1 cellular context compared by ENCODE assay signal in the genomic region with DNA sequence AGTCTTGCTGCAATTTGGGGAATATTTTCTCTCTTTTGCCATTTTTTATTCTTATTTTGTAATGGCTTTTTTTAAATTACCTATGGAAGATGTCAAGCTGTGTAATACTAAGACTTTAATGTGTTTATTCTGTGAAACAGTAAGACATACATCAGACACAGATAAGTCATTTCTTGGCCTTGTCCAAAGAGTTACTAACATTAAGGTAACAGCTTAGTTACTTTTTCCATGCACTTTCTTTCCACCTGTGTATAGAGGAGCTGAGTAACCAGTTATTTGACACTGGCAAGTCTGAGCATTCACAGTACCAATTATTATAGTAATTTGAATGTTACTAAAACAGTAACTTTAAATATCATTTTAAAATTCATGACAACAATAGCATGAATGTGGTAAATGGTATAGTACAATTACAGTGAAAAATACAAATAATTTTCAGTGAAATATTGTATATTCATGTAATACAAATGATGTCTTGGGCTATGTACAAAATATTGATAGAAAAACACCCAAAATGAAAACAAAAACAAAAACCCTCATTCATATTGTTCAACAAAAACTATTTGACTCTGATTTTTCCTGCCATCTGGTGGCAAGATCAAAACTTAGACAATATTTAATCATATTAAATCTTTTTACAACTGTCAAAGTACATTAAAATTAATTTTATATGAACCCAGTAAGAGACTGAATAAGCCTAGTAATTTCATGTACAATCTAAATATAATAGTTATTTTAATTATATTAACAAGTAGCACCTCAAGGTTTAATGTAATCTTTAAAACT.
TF ChIP-seq lines count a peak whose summit lies in the region.

No MANE protein-coding gene starts in this region.

TF ChIP-seq in HCT116, 20 proteins besides CTCF, POLR2A, EP300 and RAD21 (continued from another document):
- TF ChIP-seq ZNF274 (IDR thresholded peaks at IDR 0.05; ENCODE audit: low read depth, low read length) (no peak), EZH2phosphoT487 (IDR thresholded peaks at IDR 0.05; ENCODE audit: borderline replicate concordance) (no peak), ZFX (IDR thresholded peaks at IDR 0.05) (no peak), TCF7L2 (IDR thresholded peaks at IDR 0.05; ENCODE audit: borderline replicate concordance, extremely low read depth, insufficient read depth, insufficient read length) (no peak), FOSL1 (IDR thresholded peaks at IDR 0.05; ENCODE audit: low read depth) (no peak), EGR1 (IDR thresholded peaks at IDR 0.05; ENCODE audit: low read depth) (no peak), EZH2 (IDR thresholded peaks at IDR 0.05) (no peak), CEBPB (IDR thresholded peaks at IDR 0.05; ENCODE audit: low read depth) (no peak), YY1 (IDR thresholded peaks at IDR 0.05; ENCODE audit: extremely low read depth, insufficient replicate concordance, low read depth, low read length) (no peak), JUND (IDR thresholded peaks at IDR 0.05) (no peak)
- TF ChIP-seq, protein P1, sequence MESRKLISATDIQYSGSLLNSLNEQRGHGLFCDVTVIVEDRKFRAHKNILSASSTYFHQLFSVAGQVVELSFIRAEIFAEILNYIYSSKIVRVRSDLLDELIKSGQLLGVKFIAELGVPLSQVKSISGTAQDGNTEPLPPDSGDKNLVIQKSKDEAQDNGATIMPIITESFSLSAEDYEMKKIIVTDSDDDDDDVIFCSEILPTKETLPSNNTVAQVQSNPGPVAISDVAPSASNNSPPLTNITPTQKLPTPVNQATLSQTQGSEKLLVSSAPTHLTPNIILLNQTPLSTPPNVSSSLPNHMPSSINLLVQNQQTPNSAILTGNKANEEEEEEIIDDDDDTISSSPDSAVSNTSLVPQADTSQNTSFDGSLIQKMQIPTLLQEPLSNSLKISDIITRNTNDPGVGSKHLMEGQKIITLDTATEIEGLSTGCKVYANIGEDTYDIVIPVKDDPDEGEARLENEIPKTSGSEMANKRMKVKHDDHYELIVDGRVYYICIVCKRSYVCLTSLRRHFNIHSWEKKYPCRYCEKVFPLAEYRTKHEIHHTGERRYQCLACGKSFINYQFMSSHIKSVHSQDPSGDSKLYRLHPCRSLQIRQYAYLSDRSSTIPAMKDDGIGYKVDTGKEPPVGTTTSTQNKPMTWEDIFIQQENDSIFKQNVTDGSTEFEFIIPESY (IDR thresholded peaks at IDR 0.05; ENCODE audit: extremely low read depth, insufficient replicate concordance, low read length) = no peak
